31 cellular contexts compared by ENCODE assay signal in the genomic region with DNA sequence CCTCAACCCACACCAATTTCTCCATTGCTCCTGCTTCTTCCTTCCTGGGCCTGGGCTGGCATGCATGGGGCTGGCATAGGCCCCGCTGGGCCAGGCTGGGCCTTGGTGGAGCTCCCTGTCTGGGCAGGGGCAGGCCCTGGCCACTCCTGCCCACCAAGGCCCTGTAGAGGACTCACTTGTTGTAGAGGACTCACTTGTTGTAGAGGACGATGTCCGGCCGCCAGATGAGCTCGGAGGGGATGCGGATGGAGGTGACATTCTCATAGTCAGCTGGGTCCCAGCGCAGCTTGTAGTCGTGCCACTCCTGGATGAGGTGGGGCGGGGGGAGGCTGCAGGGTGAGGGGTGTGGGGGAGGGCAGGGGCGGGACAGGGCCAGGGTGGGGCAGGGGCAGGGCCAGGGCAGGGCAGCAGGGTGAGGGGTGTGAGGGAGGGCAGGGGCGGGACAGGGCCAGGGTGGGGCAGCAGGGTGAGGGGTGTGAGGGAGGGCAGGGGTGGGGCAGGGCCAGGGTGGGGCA. TPM values are rescaled to one million over a fixed set of nuclear protein-coding genes. Genes with fewer than 3 reads are reported as not detected.
"Had no signal": no experiment of that assay in that cellular context is flagged by ENCODE, and none has a peak within 500 bp of the region (broad histone marks: within the 10 kb centered on the region; RNA-seq: fewer than 3 reads in every experiment).

No MANE protein-coding gene starts in this region.

- H3K4me2 ChIP-seq: neural progenitor cell, smooth muscle cell had no signal

- DNase-seq: hypothalamus; islet precursor cell; kidney glomerular epithelial cell; left cardiac atrium; mesendoderm; naive B cell; natural killer cell; nephron progenitor cell; stimulated activated CD4-positive, alpha-beta T cell treated with anti-CD3 and anti-CD28 coated beads, Interleukin-1b, Interleukin-23, amount 100 ng/mL, for 48 hours; stimulated activated CD4-positive, alpha-beta T cell treated with anti-CD3 and anti-CD28 coated beads, Interleukin-2, amount 100 ng/mL, for 48 hours; stimulated activated CD4-positive, alpha-beta T cell treated with anti-CD3 and anti-CD28 coated beads, Interleukin-4, amount 100 ng/mL, for 4 hours; stimulated activated CD8-positive, alpha-beta memory T cell treated with anti-CD3 and anti-CD28 coated beads, Interleukin-4, amount 100 ng/mL, for 48 hours; stimulated activated naive CD4-positive, alpha-beta T cell treated with Interleukin-2 at 50 U/mL for 16 hours; tibial artery; trophoblast cell; upper lobe of right lung had no signal

- H3K27me3 ChIP-seq: right lobe of liver had no signal

- ATAC-seq: heart left ventricle; left cardiac atrium; left lobe of liver; natural killer cell; pancreas; right lobe of liver; stimulated activated memory B cell treated with anti-CD40 and anti-IgM and Interleukin-4, amounts not matched to agents 10 μg/mL and 1 μg/mL and 100 μg/mL, for 72 hours; upper lobe of right lung had no signal

- H3K9me3 Mint-ChIP-seq: mesothelial cell of epicardium, natural killer cell, nephron progenitor cell, neural progenitor cell had no signal

- H3K9ac ChIP-seq: neural progenitor cell had no signal

- H3K27ac ChIP-seq: heart left ventricle, neural progenitor cell, pancreas, prostate gland, right lobe of liver, suprapubic skin, thoracic aorta, tibial artery, upper lobe of right lung had no signal

- H3K4me1 Mint-ChIP-seq: natural killer cell; stimulated activated memory B cell treated with anti-CD40 and anti-IgM and Interleukin-4, amounts not matched to agents 10 μg/mL and 1 μg/mL and 100 μg/mL, for 72 hours had no signal

- H3K36me3 ChIP-seq: heart left ventricle, neural progenitor cell, pancreas, prostate gland, suprapubic skin, thoracic aorta, tibial artery, upper lobe of right lung had no signal

- H3K4me3 ChIP-seq: heart left ventricle, lung, neural progenitor cell, pancreas, prostate gland, right lobe of liver, smooth muscle cell, suprapubic skin, thoracic aorta, tibial artery, upper lobe of right lung had no signal

- H3K9me3 ChIP-seq: heart left ventricle, pancreas, prostate gland, right lobe of liver, suprapubic skin, thoracic aorta, tibial artery, upper lobe of right lung had no signal

- H3K4me1 ChIP-seq: pancreas, prostate gland, upper lobe of right lung had no signal

- H2AFZ ChIP-seq: neural progenitor cell had no signal

- H3K36me3 Mint-ChIP-seq: mesothelial cell of epicardium; naive B cell; natural killer cell; neural progenitor cell; stimulated activated memory B cell treated with anti-CD40 and anti-IgM and Interleukin-4, amounts not matched to agents 10 μg/mL and 1 μg/mL and 100 μg/mL, for 72 hours had no signal

- H3K4me3 Mint-ChIP-seq: mesothelial cell of epicardium; naive B cell; natural killer cell; nephron progenitor cell; neural progenitor cell; stimulated activated memory B cell treated with anti-CD40 and anti-IgM and Interleukin-4, amounts not matched to agents 10 μg/mL and 1 μg/mL and 100 μg/mL, for 72 hours had no signal

- H3K27ac Mint-ChIP-seq: mesothelial cell of epicardium; naive B cell; natural killer cell; nephron progenitor cell; neural progenitor cell; stimulated activated memory B cell treated with anti-CD40 and anti-IgM and Interleukin-4, amounts not matched to agents 10 μg/mL and 1 μg/mL and 100 μg/mL, for 72 hours had no signal

RNA-seq across cellular contexts. Expression of gene CHRNA4, which starts 5.3 kb away (rescaled TPM):
- total RNA-seq: mononuclear cell, natural killer cell, omental fat pad, smooth muscle cell, subcutaneous adipose tissue, suprapubic skin, thoracic aorta had no signal
